ENCODE assay signal across 8 cellular contexts in the genomic region with DNA sequence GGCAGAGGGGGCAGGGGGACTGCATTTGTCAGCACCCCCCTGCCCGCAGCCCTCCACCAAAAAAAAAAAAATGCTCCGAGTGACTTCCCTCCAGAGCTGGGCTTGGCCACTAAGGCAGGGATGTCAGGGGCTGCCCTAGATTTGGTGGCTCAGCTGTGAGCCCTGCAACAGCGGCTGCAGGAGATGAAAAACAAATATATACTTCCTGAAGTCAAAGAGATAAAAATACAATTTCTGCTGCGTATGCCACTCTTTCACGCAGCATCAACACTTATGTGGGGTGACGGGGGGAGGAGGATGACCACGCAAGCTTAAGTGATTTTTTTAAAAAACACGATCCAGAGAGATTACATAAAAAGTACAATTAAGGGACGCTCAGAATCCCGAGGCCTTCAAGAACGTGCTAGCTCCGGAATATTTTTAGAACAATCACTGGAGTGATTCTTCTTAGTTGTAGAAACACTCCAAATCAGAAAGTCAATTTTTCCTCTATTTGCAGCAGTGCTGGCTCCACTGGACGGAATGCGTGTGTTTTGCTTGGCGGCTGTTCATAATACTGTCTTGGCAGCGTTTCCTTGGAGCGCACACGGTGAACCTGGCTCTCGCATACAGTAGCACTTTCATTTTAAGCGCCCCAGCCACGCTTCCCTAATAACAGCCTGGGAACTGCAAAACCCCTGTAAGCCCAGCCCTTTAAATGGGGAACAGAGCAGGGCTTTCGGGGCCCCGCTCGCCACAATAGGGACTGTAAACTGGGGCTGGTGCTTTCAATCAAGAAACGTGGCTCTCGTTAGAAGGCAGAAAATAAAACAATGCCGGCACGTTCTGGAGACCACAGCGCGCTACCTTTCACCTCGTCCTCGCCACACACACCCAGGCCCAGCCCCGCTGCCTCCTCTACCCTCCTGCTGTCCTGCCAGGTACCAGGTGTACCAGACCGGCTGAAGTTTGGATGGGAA.
DNase-seq lines count a peak whose midpoint lies in the region; ATAC-seq and TF ChIP-seq lines count a peak whose summit lies in the region.

No MANE protein-coding gene starts in this region.

- peaks cover 0 to 5% (median 0%) of the 10 kb centered on the region in 3 donors for H3K9me3 Mint-ChIP-seq in IgD-negative memory B cell

- peaks cover 10% of the 10 kb centered on the region; the same call in 1 of the 2 replicates for H3K9me3 ChIP-seq in AG04450 (ENCODE audit: control insufficient read depth, insufficient read depth, low read length)

- peak overlapping the region in 1 of 3 donors; percentile 75 for H3K27ac Mint-ChIP-seq in IgD-negative memory B cell

- H3K4me3 Mint-ChIP-seq in IgD-negative memory B cell = peak overlapping the region in 3 of 4 donors; percentile 10 to 37 (median 31)

- POLR2A ChIA-PET in AG04450 (lab: Yijun Ruan, JAX) = no interaction called here

- H3K4me3 ChIP-seq in AG04450 (ENCODE audit: low read depth, low read length) = peak overlapping the region; percentile 11
- H3K4me3 ChIP-seq in foreskin fibroblast (ENCODE audit: low read depth in 1 of 2, low read length in 2 of 2) = peak overlapping the region; percentile 37 to 45

- H3K27me3 ChIP-seq in AG04450 (ENCODE audit: control insufficient read depth, insufficient read depth, low read length) = no peaks in the 10 kb centered on the region

- H3K27ac ChIP-seq in AG04450 (ENCODE audit: low read depth, low read length) = no peak overlapping the region

- intact Hi-C loops in sciatic nerve (cut with DNase I) = no loop called here

- CTCF ChIA-PET in AG04450 (lab: Charles Lee) = no interaction called here

- TF ChIP-seq CTCF in AG04450 (IDR thresholded peaks at IDR 0.05; ENCODE audit: low read depth, low read length) = no peak
- TF ChIP-seq CTCF in foreskin fibroblast (IDR thresholded peaks at IDR 0.05; ENCODE audit: low read depth, low read length) = no peak

- ATAC-seq in sciatic nerve = peak; percentile 92
- no peak for ATAC-seq in GM21367 (IDR thresholded peaks at IDR 0.05; ENCODE audit: unreplicated experiment)
- no peak for ATAC-seq in HG03039 (IDR thresholded peaks at IDR 0.05; ENCODE audit: unreplicated experiment)

- H3K4me1 Mint-ChIP-seq in IgD-negative memory B cell = peaks cover 0 to 1% (median 0%) of the 10 kb centered on the region in 3 donors

- no peaks in the 10 kb centered on the region for H3K36me3 Mint-ChIP-seq in IgD-negative memory B cell

- DNase-seq in AG04450 (ENCODE audit: low read depth, low spot score) = no peak
- peak; percentile 80 for DNase-seq in activated effector memory CD4-positive, alpha-beta T cell treated with anti-CD3 and anti-CD28 coated beads, Interleukin-2, amount 50 U/mL, for 16 hours
- peak; percentile 11 to 22 for DNase-seq in foreskin fibroblast
- DNase-seq in sciatic nerve (ENCODE audit: low spot score) = peak; percentile 77
- no peak for DNase-seq in OCI-M2 (lab: John Stamatoyannopoulos, UW; ENCODE audit: unreplicated experiment)

- no peaks in the 10 kb centered on the region for H3K27me3 Mint-ChIP-seq in IgD-negative memory B cell

Comparison
In these comparisons a context has a peak if more than half of its experiments do, and no peak if none do; other contexts are left out.
1. DNase-seq: peak in activated effector memory CD4-positive, alpha-beta T cell treated with anti-CD3 and anti-CD28 coated beads, Interleukin-2, amount 50 U/mL, for 16 hours (single experiment), foreskin fibroblast (2 of 2) and sciatic nerve (single experiment); none in AG04450 (single experiment) and OCI-M2 (single experiment).